Comparison of ENCODE assay signal across 1 cellular context in genomic region chr20:23365390-23366165, GRCh38.
TF ChIP-seq lines count a peak whose summit lies in the region.

No MANE protein-coding gene starts in this region.

TF ChIP-seq in H1, 55 proteins besides CTCF, POLR2A, EP300 and RAD21:
- TF ChIP-seq SRF (IDR thresholded peaks at IDR 0.05; ENCODE audit: low read depth, low read length) (no peak), HDAC6 (IDR thresholded peaks at IDR 0.05; ENCODE audit: low read depth, low read length) (no peak), SP4 (IDR thresholded peaks at IDR 0.05; ENCODE audit: low read length) (no peak), POLR2AphosphoS5 (IDR thresholded peaks at IDR 0.05; ENCODE audit: low read depth, low read length) (peak; percentile 39; the same call in 1 of the 2 replicates), USF2 (IDR thresholded peaks at IDR 0.05; ENCODE audit: low read length) (no peak), PHF8 (conservative IDR thresholded peaks at IDR 0.05; ENCODE audit: low read depth, low read length) (no peak)
